ENCODE assay signal across 18 cellular contexts in the genomic region with DNA sequence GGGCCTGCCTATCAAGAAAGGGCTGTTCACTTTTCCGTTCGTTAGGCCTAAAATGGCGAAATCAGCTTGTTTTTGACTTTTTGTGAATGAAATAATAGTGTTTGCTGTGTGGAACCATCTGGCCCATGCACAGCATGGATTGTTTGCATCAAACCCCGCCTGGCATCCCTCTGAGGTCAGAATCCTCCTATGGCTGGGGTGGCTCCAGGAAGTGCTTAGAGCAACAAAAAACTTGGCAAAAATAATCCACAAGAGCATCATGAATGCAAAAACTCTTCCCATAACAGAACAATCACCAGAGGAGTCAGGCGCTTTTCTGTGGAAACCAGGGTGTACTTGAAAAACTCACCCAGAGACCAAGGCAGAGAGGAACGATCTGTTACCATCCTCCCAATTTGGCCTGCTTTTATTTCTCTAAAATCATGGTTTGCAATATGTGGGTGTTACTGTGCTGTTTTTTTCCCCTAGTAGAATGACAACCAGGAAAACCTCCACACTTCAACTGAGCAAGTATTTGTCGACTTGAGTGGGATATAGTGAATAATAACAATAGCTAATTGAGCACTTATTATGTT. TPM values are rescaled to one million over a fixed set of nuclear protein-coding genes. Genes with fewer than 3 reads are reported as not detected.
DNase-seq lines count a peak whose midpoint lies in the region; ATAC-seq lines count a peak whose summit lies in the region.
"Had no signal": no experiment of that assay in that cellular context is flagged by ENCODE, and none has a peak within 500 bp of the region (broad histone marks: within the 10 kb centered on the region; RNA-seq: fewer than 3 reads in every experiment).

No MANE protein-coding gene starts in this region.

- intact Hi-C loops in cardiac septum (cut with DNase I): no loop called here

- ATAC-seq in HG02885 (IDR thresholded peaks at IDR 0.05; ENCODE audit: poor library complexity, unreplicated experiment): no peak
- ATAC-seq: HCT116, T-cell had no signal

- DNase-seq in G401 (ENCODE audit: low spot score) (peak; percentile 37), NCI-H1694 treated with DMSO at 0.1 percent for 48 hours (lab: John Stamatoyannopoulos, UW) (peak; percentile 73), brain pericyte (ENCODE audit: low read depth, low spot score) (peak; percentile 90), superior temporal gyrus (ENCODE audit: extremely low spot score) (peak; percentile 56), HK-2 (ENCODE audit: unreplicated experiment) (no peak), cardiac septum (ENCODE audit: low spot score) (no peak)
- DNase-seq: Caco-2; CD4-positive, alpha-beta memory T cell; DMS153; NCI-H1105; NCI-H187; NCI-H2227 treated with DMSO at 0.1 percent for 48 hours; NCI-H524; NCI-H82; Peyer's patch; T-cell had no signal

- in situ Hi-C loops in G401 (cut with HindIII; ENCODE audit: low sequenced_read_pairs): no loop called here

RNA-seq across cellular contexts. Expression of gene XPNPEP1, which starts 36.3 kb away (rescaled TPM):
- total RNA-seq in G401 (2014; rRNA removed; shearing (Covaris generic)): 109 and 153 TPM in 2 replicates
- 43.5 TPM for total RNA-seq in cardiac septum

RNA-seq across cellular contexts. Expression of gene ADD3, which starts 48.1 kb away (rescaled TPM):
- total RNA-seq in G401 (2014; rRNA removed; shearing (Covaris generic)): 58.2 and 69.6 TPM in 2 replicates
- 77.2 TPM for total RNA-seq in cardiac septum

Comparison
In these comparisons a context has a peak if more than half of its experiments do, and no peak if none do; other contexts are left out.
1. DNase-seq: peak in G401 (single experiment), NCI-H1694 treated with DMSO at 0.1 percent for 48 hours (single experiment), brain pericyte (single experiment) and superior temporal gyrus (single experiment); none in HK-2 (single experiment) and cardiac septum (single experiment).